In genomic region chr19:58497634-58498170, GRCh38 we compare ENCODE assay signal across 14 cellular contexts. TPM values are rescaled to one million over a fixed set of nuclear protein-coding genes. Genes with fewer than 3 reads are reported as not detected.
DNase-seq lines count a peak whose midpoint lies in the region; ATAC-seq, FAIRE-seq and TF ChIP-seq lines count a peak whose summit lies in the region.
"Had no signal": no experiment of that assay in that cellular context is flagged by ENCODE, and none has a peak within 500 bp of the region (broad histone marks: within the 10 kb centered on the region; RNA-seq: fewer than 3 reads in every experiment).

No MANE protein-coding gene starts in this region.

- H3K9me3 ChIP-seq in K562 (replicated peaks; ENCODE audit: control insufficient read depth, insufficient read depth, low read depth, low read length), result no peaks in the 10 kb centered on the region
- H3K9me3 ChIP-seq in tibial nerve, result no peaks in the 10 kb centered on the region
- H3K9me3 ChIP-seq in esophagus squamous epithelium, result no peaks in the 10 kb centered on the region

- TF ChIP-seq EP300 in K562 (IDR thresholded peaks at IDR 0.05; ENCODE audit: low read length) (no peak), tibial nerve (IDR thresholded peaks at IDR 0.05) (no peak)

- no peak for TF ChIP-seq CTCF in NB4 (IDR thresholded peaks at IDR 0.05; ENCODE audit: low read depth, low read length)
- TF ChIP-seq CTCF in K562 (IDR thresholded peaks at IDR 0.05 in 2 of 3, conservative IDR thresholded peaks at IDR 0.05 in 1 of 3; ENCODE audit: insufficient read depth in 2 of 3, low read depth in 1 of 3, low read length in 3 of 3), result no peak
- no peak for TF ChIP-seq CTCF in tibial nerve (IDR thresholded peaks at IDR 0.05)
- TF ChIP-seq CTCF in esophagus squamous epithelium (IDR thresholded peaks at IDR 0.05), result no peak

- H3K27me3 ChIP-seq in K562 (ENCODE audit: control insufficient read depth in 2 of 2, insufficient read depth in 2 of 2, low read length in 2 of 2), result no peaks in the 10 kb centered on the region
- no peaks in the 10 kb centered on the region for H3K27me3 ChIP-seq in tibial nerve
- H3K27me3 ChIP-seq in esophagus squamous epithelium, result no peaks in the 10 kb centered on the region

- H3K27ac ChIP-seq in K562 (ENCODE audit: extremely low read depth, low read depth, low read length), result no peak overlapping the region; the same call in 1 of the 3 replicates
- H3K27ac ChIP-seq in tibial nerve, result no peak overlapping the region
- no peak overlapping the region for H3K27ac ChIP-seq in esophagus squamous epithelium
- H3K27ac ChIP-seq: WERI-Rb-1 had no signal

- H3K9me1 ChIP-seq in K562 (ENCODE audit: control insufficient read depth, insufficient read depth, low read length), result no peaks in the 10 kb centered on the region

- no peak for TF ChIP-seq POLR2A in NB4 (IDR thresholded peaks at IDR 0.05; ENCODE audit: extremely low read depth, insufficient read length)
- TF ChIP-seq POLR2A in K562 (conservative IDR thresholded peaks at IDR 0.05), result no peak
- no peak for TF ChIP-seq POLR2A in tibial nerve (IDR thresholded peaks at IDR 0.05)
- TF ChIP-seq POLR2A in esophagus squamous epithelium (IDR thresholded peaks at IDR 0.05), result no peak

- FAIRE-seq in K562 (lab: Jason Lieb, UNC), result no peak
- FAIRE-seq: colon had no signal

- TF ChIP-seq RAD21 in K562 (CRISPR knock-in tag; conservative IDR thresholded peaks at IDR 0.05 in 1 of 2, IDR thresholded peaks at IDR 0.05 in 1 of 2), result no peak

- DNase-seq in cardiac septum (ENCODE audit: low spot score) (peak; percentile 72), Right ventricle myocardium inferior (ENCODE audit: missing footprints) (no peak), NB4 (ENCODE audit: low read depth) (no peak), K562 (ENCODE audit: extremely low read depth in 1 of 4, low spot score in 3 of 4) (peak in 1 of 4 experiments; percentile 37), tibial nerve (ENCODE audit: low spot score in 2 of 2) (no peak), esophagus squamous epithelium (lab: John Stamatoyannopoulos, UW) (no peak)
- no peak for DNase-seq in stimulated activated naive CD8-positive, alpha-beta T cell treated with anti-CD3 and anti-CD28 coated beads, Interleukin-15, amount 100 ng/mL, for 72 hours
- DNase-seq: C1 segment of cervical spinal cord, mammary epithelial cell, NCI-H1105, NCI-H446 treated with DMSO at 0.1 percent for 48 hours, WERI-Rb-1 had no signal

- peaks cover 34% of the 10 kb centered on the region for H3K4me1 Mint-ChIP-seq in stimulated activated naive CD8-positive, alpha-beta T cell treated with anti-CD3 and anti-CD28 coated beads, Interleukin-15, amount 100 ng/mL, for 72 hours

- no TSS peak for BruUV-seq in K562 (replicated peaks; lab: Mats Ljungman, UMichigan)

- peaks cover 22 to 32% of the 10 kb centered on the region in 2 experiments; a peak in 4 of 5 replicates for H3K4me1 ChIP-seq in K562 (replicated peaks in 1 of 2; ENCODE audit: control insufficient read depth in 2 of 2, insufficient read depth in 2 of 2, low read length in 2 of 2)
- peaks cover 0 to 26% (median 20%) of the 10 kb centered on the region in 4 donors for H3K4me1 ChIP-seq in tibial nerve
- peaks cover 10 to 30% (median 18%) of the 10 kb centered on the region in 3 donors for H3K4me1 ChIP-seq in esophagus squamous epithelium

- H3K36me3 ChIP-seq in K562 (ENCODE audit: control insufficient read depth, insufficient read depth, low read length) (peaks cover 4% of the 10 kb centered on the region; the same call in 1 of the 3 replicates), tibial nerve (no peaks in the 10 kb centered on the region), esophagus squamous epithelium (no peaks in the 10 kb centered on the region)
- H3K36me3 ChIP-seq: WERI-Rb-1 had no signal

- intact Hi-C loops in cardiac septum (cut with DNase I) (loop anchor here (1.0 kb wide), 1 partner anchor 25 kb away; no protein-coding TSS in a partner anchor), Right ventricle myocardium inferior (cut with DNase I) (no loop called here), K562 (cut with micrococcal nuclease) (no loop called here), esophagus squamous epithelium (cut with DNase I) (no loop called here)

- CTCF ChIA-PET in K562 (lab: Yijun Ruan, JAX; ENCODE audit: low intra/inter-chr PET ratio), result no interaction called here

- in situ Hi-C loops in K562 (cut with MboI), result no loop called here

- H3K4me3 Mint-ChIP-seq in stimulated activated naive CD8-positive, alpha-beta T cell treated with anti-CD3 and anti-CD28 coated beads, Interleukin-15, amount 100 ng/mL, for 72 hours, result peak overlapping the region; percentile 93 to 99

- peak overlapping the region in 1 of 2 donors; percentile 8 for H3K27ac Mint-ChIP-seq in stimulated activated naive CD8-positive, alpha-beta T cell treated with anti-CD3 and anti-CD28 coated beads, Interleukin-15, amount 100 ng/mL, for 72 hours

- H3K79me2 ChIP-seq in K562 (ENCODE audit: control insufficient read depth, insufficient read depth, low read length), result peaks cover 49% of the 10 kb centered on the region

- H3K9ac ChIP-seq in K562 (ENCODE audit: insufficient read depth in 1 of 2, low read depth in 2 of 2, low read length in 2 of 2), result peak overlapping the region; percentile 80 to 99

- H3K4me3 ChIP-seq in NB4 (ENCODE audit: low read depth, low read length) (peak overlapping the region; percentile 79), K562 (peak overlapping the region; percentile 67), tibial nerve (no peak overlapping the region), esophagus squamous epithelium (no peak overlapping the region)

- H3K9me3 Mint-ChIP-seq in stimulated activated naive CD8-positive, alpha-beta T cell treated with anti-CD3 and anti-CD28 coated beads, Interleukin-15, amount 100 ng/mL, for 72 hours, result peaks cover 7 to 13% of the 10 kb centered on the region in 2 donors

- H3K27me3 Mint-ChIP-seq in stimulated activated naive CD8-positive, alpha-beta T cell treated with anti-CD3 and anti-CD28 coated beads, Interleukin-15, amount 100 ng/mL, for 72 hours, result no peaks in the 10 kb centered on the region

- 25% methylated on average over 8 of the region's 8 CpGs for WGBS in K562 (ENCODE audit: insufficient coverage, low coverage, missing lambda C conversion rate)
- 81 to 84% methylated on average over 8 of the region's 8 CpGs for whole genome bisulfite sequencing in tibial nerve, 2 donors
- 36 to 76% methylated on average over 3 to 5 of the region's 8 CpGs for WGBS in esophagus squamous epithelium, 2 donors

- no peak overlapping the region for H2AFZ ChIP-seq in K562 (ENCODE audit: low read depth, low read length)

- peak overlapping the region; percentile 97 for H3K4me2 ChIP-seq in K562 (ENCODE audit: insufficient read depth, low read length)

- no peaks in the 10 kb centered on the region for H4K20me1 ChIP-seq in K562 (replicated peaks; ENCODE audit: control insufficient read depth, insufficient read depth, low read length)

- no peak for ATAC-seq in Right ventricle myocardium inferior
- no peak for ATAC-seq in K562
- ATAC-seq in stimulated activated naive CD8-positive, alpha-beta T cell treated with anti-CD3 and anti-CD28 coated beads, Interleukin-15, amount 100 ng/mL, for 72 hours, result no peak
- ATAC-seq in GM21528 (IDR thresholded peaks at IDR 0.05; ENCODE audit: low FRiP score, unreplicated experiment), result no peak

- POLR2A ChIA-PET in K562 (lab: Yijun Ruan, JAX), result interaction anchor here (3.1 kb wide), 1 partner anchor 22 kb away, joined by 14 read pairs; the partner anchor contains the start of gene ZBTB45

RNA-seq across cellular contexts. Expression of gene SLC27A5, which starts 14.1 kb away (rescaled TPM):
- total RNA-seq in cardiac septum (2.0 TPM), Right ventricle myocardium inferior (3.2 TPM), K562 (2014; rRNA removed) (101 and 152 TPM in 2 replicates), K562 (2014; rRNA removed; fragmentation: Illumina TruSeq; extraction: Trizol) (29.4 and 48.4 TPM in 2 replicates), K562 (2015; rRNA removed; fragmentation: Illumina TruSeq; extraction: Trizol) (42.2 and 45.2 TPM in 2 replicates), K562 (2021) (58.2 and 67.5 TPM in 2 replicates), tibial nerve (10 to 100 TPM; 10.5 to 17.7 (median 13.4) TPM), esophagus squamous epithelium (1 to 10 TPM; 1.9 to 5.3 (median 2.6) TPM)
- 36.1 and 123 TPM in 2 replicates for total RNA-seq in K562 (2011; cell fraction: chromatin; rRNA removed; ENCODE audit: low replicate concordance)
- total RNA-seq in K562 (2011; cell fraction: nucleolus; rRNA removed), result 97.2 and 108 TPM in 2 replicates
- total RNA-seq in K562 (2011; cell fraction: nucleoplasm; rRNA removed), result 71.8 and 76.0 TPM in 2 replicates
- polyA plus RNA-seq in K562 (2011; rRNA removed) (64.7 and 86.6 TPM in 2 replicates), K562 (2014; fragmentation: Illumina TruSeq; extraction: Trizol) (56.9 and 85.4 TPM in 2 replicates), K562 (2014; fragmentation: Nextera tagmentation; extraction: Ambion mirVana) (100 to 1,000 TPM; 316 to 318 TPM), K562 (2014; rRNA removed) (89.7 and 116 TPM in 2 replicates)
- 140 and 167 TPM in 2 replicates for polyA plus RNA-seq in K562 (2011; cell fraction: cytosol; rRNA removed)
- polyA plus RNA-seq in K562 (2011; cell fraction: nucleus; rRNA removed), result 86.2 and 95.1 TPM in 2 replicates
- 59.7 and 101 TPM in 2 replicates for polyA plus RNA-seq in K562 (2012)
- polyA minus RNA-seq in K562 (2011; rRNA and poly(A)+ RNA removed), result 29.8 and 50.1 TPM in 2 replicates
- polyA minus RNA-seq in K562 (2011; cell fraction: cytosol; rRNA and poly(A)+ RNA removed), result 24.3 and 35.0 TPM in 2 replicates
- polyA minus RNA-seq in K562 (2011; cell fraction: nucleus; rRNA and poly(A)+ RNA removed), result 31.1 and 32.6 TPM in 2 replicates

RNA-seq across cellular contexts. Expression of gene ZNF446, which starts 21.6 kb away (rescaled TPM):
- total RNA-seq in cardiac septum (5.8 TPM), Right ventricle myocardium inferior (3.9 TPM), K562 (2014; rRNA removed) (4.2 and 4.8 TPM in 2 replicates), K562 (2014; rRNA removed; fragmentation: Illumina TruSeq; extraction: Trizol) (0.64 and 0.95 TPM in 2 replicates), K562 (2015; rRNA removed; fragmentation: Illumina TruSeq; extraction: Trizol) (2.5 and 3.3 TPM in 2 replicates), K562 (2021) (3.5 and 4.3 TPM in 2 replicates), tibial nerve (10 to 100 TPM; 18.4 to 31.6 (median 26.2) TPM), esophagus squamous epithelium (10 to 100 TPM in 3 of 4 donors, 1 to 10 TPM in 1; 6.0 to 13.3 (median 12.1) TPM)
- 3.8 and 13.1 TPM in 2 replicates for total RNA-seq in K562 (2011; cell fraction: chromatin; rRNA removed; ENCODE audit: low replicate concordance)
- 12.1 and 13.7 TPM in 2 replicates for total RNA-seq in K562 (2011; cell fraction: nucleolus; rRNA removed)
- 5.5 and 8.0 TPM in 2 replicates for total RNA-seq in K562 (2011; cell fraction: nucleoplasm; rRNA removed)
- polyA plus RNA-seq in K562 (2011; rRNA removed) (1.2 and 2.7 TPM in 2 replicates), K562 (2014; fragmentation: Illumina TruSeq; extraction: Trizol) (1.2 and 2.4 TPM in 2 replicates), K562 (2014; fragmentation: Nextera tagmentation; extraction: Ambion mirVana) (under 1 TPM; 0.07 to 0.17 TPM), K562 (2014; rRNA removed) (2.6 and 3.9 TPM in 2 replicates)
- polyA plus RNA-seq in K562 (2011; cell fraction: cytosol; rRNA removed), result 2.4 and 5.3 TPM in 2 replicates
- polyA plus RNA-seq in K562 (2011; cell fraction: nucleus; rRNA removed), result 6.9 and 8.9 TPM in 2 replicates
- polyA plus RNA-seq in K562 (2012), result 5.5 and 10.1 TPM in 2 replicates
- polyA minus RNA-seq in K562 (2011; rRNA and poly(A)+ RNA removed), result 1.5 and 1.9 TPM in 2 replicates
- 1.4 and 2.4 TPM in 2 replicates for polyA minus RNA-seq in K562 (2011; cell fraction: cytosol; rRNA and poly(A)+ RNA removed)
- 6.5 and 8.3 TPM in 2 replicates for polyA minus RNA-seq in K562 (2011; cell fraction: nucleus; rRNA and poly(A)+ RNA removed)

RNA-seq across cellular contexts. Expression of gene ZBTB45, which starts 21.9 kb away (rescaled TPM):
- total RNA-seq in cardiac septum (13.8 TPM), Right ventricle myocardium inferior (9.9 TPM), K562 (2014; rRNA removed) (7.2 and 7.8 TPM in 2 replicates), K562 (2014; rRNA removed; fragmentation: Illumina TruSeq; extraction: Trizol) (0.32 and 0.58 TPM in 2 replicates), K562 (2015; rRNA removed; fragmentation: Illumina TruSeq; extraction: Trizol) (2.2 and 2.7 TPM in 2 replicates), K562 (2021) (14.0 and 16.1 TPM in 2 replicates), tibial nerve (10 to 100 TPM in 3 of 4 donors, 1 to 10 TPM in 1; 9.8 to 16.5 (median 12.6) TPM), esophagus squamous epithelium (10 to 100 TPM in 1 of 4 donors, 1 to 10 TPM in 3; 6.9 to 11.1 (median 8.3) TPM)
- total RNA-seq in K562 (2011; cell fraction: chromatin; rRNA removed; ENCODE audit: low replicate concordance), result 5.0 and 18.1 TPM in 2 replicates
- 20.8 and 21.2 TPM in 2 replicates for total RNA-seq in K562 (2011; cell fraction: nucleolus; rRNA removed)
- 9.8 and 10.9 TPM in 2 replicates for total RNA-seq in K562 (2011; cell fraction: nucleoplasm; rRNA removed)
- polyA plus RNA-seq in K562 (2011; rRNA removed) (1.4 and 4.0 TPM in 2 replicates), K562 (2014; fragmentation: Illumina TruSeq; extraction: Trizol) (1.8 and 4.7 TPM in 2 replicates), K562 (2014; fragmentation: Nextera tagmentation; extraction: Ambion mirVana) (under 1 TPM; 0.08 to 0.13 TPM), K562 (2014; rRNA removed) (5.8 and 6.8 TPM in 2 replicates)
- 3.6 and 10.4 TPM in 2 replicates for polyA plus RNA-seq in K562 (2011; cell fraction: cytosol; rRNA removed)
- 7.2 and 14.2 TPM in 2 replicates for polyA plus RNA-seq in K562 (2011; cell fraction: nucleus; rRNA removed)
- polyA plus RNA-seq in K562 (2012), result 11.7 TPM in 2 replicates
- 1.9 and 2.0 TPM in 2 replicates for polyA minus RNA-seq in K562 (2011; rRNA and poly(A)+ RNA removed)
- polyA minus RNA-seq in K562 (2011; cell fraction: cytosol; rRNA and poly(A)+ RNA removed), result 5.1 and 6.6 TPM in 2 replicates
- 10.7 and 11.2 TPM in 2 replicates for polyA minus RNA-seq in K562 (2011; cell fraction: nucleus; rRNA and poly(A)+ RNA removed)

RNA-seq across cellular contexts. Expression of gene ZNF324, which starts 30.8 kb away (rescaled TPM):
- 5.1 TPM for total RNA-seq in cardiac septum
- 4.3 TPM for total RNA-seq in Right ventricle myocardium inferior
- 12.1 and 40.1 TPM in 2 replicates for total RNA-seq in K562 (2011; cell fraction: chromatin; rRNA removed; ENCODE audit: low replicate concordance)
- 42.5 and 54.9 TPM in 2 replicates for total RNA-seq in K562 (2011; cell fraction: nucleolus; rRNA removed)
- 15.9 and 21.7 TPM in 2 replicates for total RNA-seq in K562 (2011; cell fraction: nucleoplasm; rRNA removed)
- 15.4 and 15.8 TPM in 2 replicates for total RNA-seq in K562 (2014; rRNA removed)
- 3.0 and 3.5 TPM in 2 replicates for total RNA-seq in K562 (2014; rRNA removed; fragmentation: Illumina TruSeq; extraction: Trizol)
- 9.6 and 11.0 TPM in 2 replicates for total RNA-seq in K562 (2015; rRNA removed; fragmentation: Illumina TruSeq; extraction: Trizol)
- 14.0 and 16.4 TPM in 2 replicates for total RNA-seq in K562 (2021)
- 4.5 and 5.3 TPM in 2 replicates for polyA plus RNA-seq in K562 (2011; rRNA removed)
- polyA plus RNA-seq in K562 (2011; cell fraction: cytosol; rRNA removed), result 6.1 and 18.5 TPM in 2 replicates
- polyA plus RNA-seq in K562 (2011; cell fraction: nucleus; rRNA removed), result 8.6 and 17.6 TPM in 2 replicates
- 6.9 and 7.9 TPM in 2 replicates for polyA plus RNA-seq in K562 (2012)
- 4.1 and 6.9 TPM in 2 replicates for polyA plus RNA-seq in K562 (2014; fragmentation: Illumina TruSeq; extraction: Trizol)
- polyA plus RNA-seq in K562 (2014; fragmentation: Nextera tagmentation; extraction: Ambion mirVana), result 1 to 10 TPM in 1 of 2 experiments, under 1 TPM in 1; 0.92 to 1.2 TPM
- polyA plus RNA-seq in K562 (2014; rRNA removed), result 7.5 and 8.3 TPM in 2 replicates
- 7.5 and 12.5 TPM in 2 replicates for polyA minus RNA-seq in K562 (2011; rRNA and poly(A)+ RNA removed)
- polyA minus RNA-seq in K562 (2011; cell fraction: cytosol; rRNA and poly(A)+ RNA removed), result 9.4 and 10.3 TPM in 2 replicates
- 31.7 and 40.8 TPM in 2 replicates for polyA minus RNA-seq in K562 (2011; cell fraction: nucleus; rRNA and poly(A)+ RNA removed)
- 10 to 100 TPM; 23.6 to 33.5 (median 30.2) TPM for total RNA-seq in tibial nerve
- 10 to 100 TPM; 13.5 to 25.4 (median 20.2) TPM for total RNA-seq in esophagus squamous epithelium

RNA-seq across cellular contexts. Expression of gene TRIM28, which starts 46.2 kb away (rescaled TPM):
- total RNA-seq in cardiac septum (140 TPM), Right ventricle myocardium inferior (143 TPM), K562 (2014; rRNA removed) (779 and 1,386 TPM in 2 replicates), K562 (2014; rRNA removed; fragmentation: Illumina TruSeq; extraction: Trizol) (358 and 467 TPM in 2 replicates), K562 (2015; rRNA removed; fragmentation: Illumina TruSeq; extraction: Trizol) (523 and 570 TPM in 2 replicates), K562 (2021) (752 and 797 TPM in 2 replicates), tibial nerve (100 to 1,000 TPM; 136 to 299 (median 159) TPM), esophagus squamous epithelium (100 to 1,000 TPM; 150 to 198 (median 179) TPM)
- total RNA-seq in K562 (2011; cell fraction: chromatin; rRNA removed; ENCODE audit: low replicate concordance), result 526 and 1,695 TPM in 2 replicates
- total RNA-seq in K562 (2011; cell fraction: nucleolus; rRNA removed), result 1,048 and 1,300 TPM in 2 replicates
- 609 and 709 TPM in 2 replicates for total RNA-seq in K562 (2011; cell fraction: nucleoplasm; rRNA removed)
- polyA plus RNA-seq in K562 (2011; rRNA removed) (434 and 1,024 TPM in 2 replicates), K562 (2014; fragmentation: Illumina TruSeq; extraction: Trizol) (640 and 764 TPM in 2 replicates), K562 (2014; fragmentation: Nextera tagmentation; extraction: Ambion mirVana) (10 to 100 TPM; 12.1 to 29.3 TPM), K562 (2014; rRNA removed) (490 and 541 TPM in 2 replicates)
- 553 and 1,059 TPM in 2 replicates for polyA plus RNA-seq in K562 (2011; cell fraction: cytosol; rRNA removed)
- 1,513 and 2,015 TPM in 2 replicates for polyA plus RNA-seq in K562 (2011; cell fraction: nucleus; rRNA removed)
- polyA plus RNA-seq in K562 (2012), result 1,261 and 1,407 TPM in 2 replicates
- polyA minus RNA-seq in K562 (2011; rRNA and poly(A)+ RNA removed), result 826 and 1,247 TPM in 2 replicates
- polyA minus RNA-seq in K562 (2011; cell fraction: cytosol; rRNA and poly(A)+ RNA removed), result 1,076 and 1,289 TPM in 2 replicates
- polyA minus RNA-seq in K562 (2011; cell fraction: nucleus; rRNA and poly(A)+ RNA removed), result 406 and 505 TPM in 2 replicates

Comparison
In these comparisons a context has a peak if more than half of its experiments do, and no peak if none do; other contexts are left out.
1. H3K4me3 ChIP-seq: peak in NB4 (single experiment) and K562 (single experiment); none in tibial nerve (0 of 4) and esophagus squamous epithelium (0 of 4).